ENCODE assay signal across 1 cellular context in the genomic region with DNA sequence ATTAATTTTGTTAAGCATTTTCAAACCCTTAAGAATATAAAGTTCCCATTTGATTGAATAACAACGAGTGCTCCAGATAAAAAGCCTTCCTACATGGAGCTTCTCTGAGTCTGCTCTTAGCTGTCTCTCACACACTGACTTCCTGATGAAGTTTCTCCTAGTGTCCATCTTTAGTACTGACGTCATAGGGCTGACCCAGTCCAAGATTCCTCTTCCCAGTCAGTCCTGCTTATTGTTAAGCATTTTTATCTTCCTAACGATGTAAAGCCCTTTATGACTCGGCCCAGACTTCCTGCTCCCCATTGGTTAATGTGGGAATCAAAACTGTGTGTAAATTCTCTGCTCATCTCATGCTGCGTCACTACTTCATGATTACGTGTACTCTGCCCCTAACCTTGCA.
TF ChIP-seq lines count a peak whose summit lies in the region.

No MANE protein-coding gene starts in this region.

TF ChIP-seq in GM23338, 12 proteins besides CTCF, POLR2A, EP300 and RAD21 (continued from another document):
- TF ChIP-seq, protein P1, sequence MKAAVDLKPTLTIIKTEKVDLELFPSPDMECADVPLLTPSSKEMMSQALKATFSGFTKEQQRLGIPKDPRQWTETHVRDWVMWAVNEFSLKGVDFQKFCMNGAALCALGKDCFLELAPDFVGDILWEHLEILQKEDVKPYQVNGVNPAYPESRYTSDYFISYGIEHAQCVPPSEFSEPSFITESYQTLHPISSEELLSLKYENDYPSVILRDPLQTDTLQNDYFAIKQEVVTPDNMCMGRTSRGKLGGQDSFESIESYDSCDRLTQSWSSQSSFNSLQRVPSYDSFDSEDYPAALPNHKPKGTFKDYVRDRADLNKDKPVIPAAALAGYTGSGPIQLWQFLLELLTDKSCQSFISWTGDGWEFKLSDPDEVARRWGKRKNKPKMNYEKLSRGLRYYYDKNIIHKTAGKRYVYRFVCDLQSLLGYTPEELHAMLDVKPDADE (IDR thresholded peaks at IDR 0.05), result no peak
- TF ChIP-seq, protein P2, sequence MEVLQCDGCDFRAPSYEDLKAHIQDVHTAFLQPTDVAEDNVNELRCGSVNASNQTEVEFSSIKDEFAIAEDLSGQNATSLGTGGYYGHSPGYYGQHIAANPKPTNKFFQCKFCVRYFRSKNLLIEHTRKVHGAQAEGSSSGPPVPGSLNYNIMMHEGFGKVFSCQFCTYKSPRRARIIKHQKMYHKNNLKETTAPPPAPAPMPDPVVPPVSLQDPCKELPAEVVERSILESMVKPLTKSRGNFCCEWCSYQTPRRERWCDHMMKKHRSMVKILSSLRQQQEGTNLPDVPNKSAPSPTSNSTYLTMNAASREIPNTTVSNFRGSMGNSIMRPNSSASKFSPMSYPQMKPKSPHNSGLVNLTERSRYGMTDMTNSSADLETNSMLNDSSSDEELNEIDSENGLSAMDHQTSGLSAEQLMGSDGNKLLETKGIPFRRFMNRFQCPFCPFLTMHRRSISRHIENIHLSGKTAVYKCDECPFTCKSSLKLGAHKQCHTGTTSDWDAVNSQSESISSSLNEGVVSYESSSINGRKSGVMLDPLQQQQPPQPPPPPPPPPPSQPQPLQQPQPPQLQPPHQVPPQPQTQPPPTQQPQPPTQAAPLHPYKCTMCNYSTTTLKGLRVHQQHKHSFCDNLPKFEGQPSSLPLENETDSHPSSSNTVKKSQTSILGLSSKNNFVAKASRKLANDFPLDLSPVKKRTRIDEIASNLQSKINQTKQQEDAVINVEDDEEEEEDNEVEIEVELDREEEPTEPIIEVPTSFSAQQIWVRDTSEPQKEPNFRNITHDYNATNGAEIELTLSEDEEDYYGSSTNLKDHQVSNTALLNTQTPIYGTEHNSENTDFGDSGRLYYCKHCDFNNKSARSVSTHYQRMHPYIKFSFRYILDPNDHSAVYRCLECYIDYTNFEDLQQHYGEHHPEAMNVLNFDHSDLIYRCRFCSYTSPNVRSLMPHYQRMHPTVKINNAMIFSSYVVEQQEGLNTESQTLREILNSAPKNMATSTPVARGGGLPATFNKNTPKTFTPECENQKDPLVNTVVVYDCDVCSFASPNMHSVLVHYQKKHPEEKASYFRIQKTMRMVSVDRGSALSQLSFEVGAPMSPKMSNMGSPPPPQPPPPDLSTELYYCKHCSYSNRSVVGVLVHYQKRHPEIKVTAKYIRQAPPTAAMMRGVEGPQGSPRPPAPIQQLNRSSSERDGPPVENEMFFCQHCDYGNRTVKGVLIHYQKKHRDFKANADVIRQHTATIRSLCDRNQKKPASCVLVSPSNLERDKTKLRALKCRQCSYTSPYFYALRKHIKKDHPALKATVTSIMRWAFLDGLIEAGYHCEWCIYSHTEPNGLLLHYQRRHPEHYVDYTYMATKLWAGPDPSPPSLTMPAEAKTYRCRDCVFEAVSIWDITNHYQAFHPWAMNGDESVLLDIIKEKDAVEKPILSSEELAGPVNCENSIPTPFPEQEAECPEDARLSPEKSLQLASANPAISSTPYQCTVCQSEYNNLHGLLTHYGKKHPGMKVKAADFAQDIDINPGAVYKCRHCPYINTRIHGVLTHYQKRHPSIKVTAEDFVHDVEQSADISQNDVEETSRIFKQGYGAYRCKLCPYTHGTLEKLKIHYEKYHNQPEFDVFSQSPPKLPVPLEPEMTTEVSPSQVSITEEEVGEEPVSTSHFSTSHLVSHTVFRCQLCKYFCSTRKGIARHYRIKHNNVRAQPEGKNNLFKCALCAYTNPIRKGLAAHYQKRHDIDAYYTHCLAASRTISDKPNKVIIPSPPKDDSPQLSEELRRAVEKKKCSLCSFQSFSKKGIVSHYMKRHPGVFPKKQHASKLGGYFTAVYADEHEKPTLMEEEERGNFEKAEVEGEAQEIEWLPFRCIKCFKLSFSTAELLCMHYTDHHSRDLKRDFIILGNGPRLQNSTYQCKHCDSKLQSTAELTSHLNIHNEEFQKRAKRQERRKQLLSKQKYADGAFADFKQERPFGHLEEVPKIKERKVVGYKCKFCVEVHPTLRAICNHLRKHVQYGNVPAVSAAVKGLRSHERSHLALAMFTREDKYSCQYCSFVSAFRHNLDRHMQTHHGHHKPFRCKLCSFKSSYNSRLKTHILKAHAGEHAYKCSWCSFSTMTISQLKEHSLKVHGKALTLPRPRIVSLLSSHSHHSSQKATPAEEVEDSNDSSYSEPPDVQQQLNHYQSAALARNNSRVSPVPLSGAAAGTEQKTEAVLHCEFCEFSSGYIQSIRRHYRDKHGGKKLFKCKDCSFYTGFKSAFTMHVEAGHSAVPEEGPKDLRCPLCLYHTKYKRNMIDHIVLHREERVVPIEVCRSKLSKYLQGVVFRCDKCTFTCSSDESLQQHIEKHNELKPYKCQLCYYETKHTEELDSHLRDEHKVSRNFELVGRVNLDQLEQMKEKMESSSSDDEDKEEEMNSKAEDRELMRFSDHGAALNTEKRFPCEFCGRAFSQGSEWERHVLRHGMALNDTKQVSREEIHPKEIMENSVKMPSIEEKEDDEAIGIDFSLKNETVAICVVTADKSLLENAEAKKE (CRISPR knock-in tag; IDR thresholded peaks at IDR 0.05), result no peak
- TF ChIP-seq, protein P3, sequence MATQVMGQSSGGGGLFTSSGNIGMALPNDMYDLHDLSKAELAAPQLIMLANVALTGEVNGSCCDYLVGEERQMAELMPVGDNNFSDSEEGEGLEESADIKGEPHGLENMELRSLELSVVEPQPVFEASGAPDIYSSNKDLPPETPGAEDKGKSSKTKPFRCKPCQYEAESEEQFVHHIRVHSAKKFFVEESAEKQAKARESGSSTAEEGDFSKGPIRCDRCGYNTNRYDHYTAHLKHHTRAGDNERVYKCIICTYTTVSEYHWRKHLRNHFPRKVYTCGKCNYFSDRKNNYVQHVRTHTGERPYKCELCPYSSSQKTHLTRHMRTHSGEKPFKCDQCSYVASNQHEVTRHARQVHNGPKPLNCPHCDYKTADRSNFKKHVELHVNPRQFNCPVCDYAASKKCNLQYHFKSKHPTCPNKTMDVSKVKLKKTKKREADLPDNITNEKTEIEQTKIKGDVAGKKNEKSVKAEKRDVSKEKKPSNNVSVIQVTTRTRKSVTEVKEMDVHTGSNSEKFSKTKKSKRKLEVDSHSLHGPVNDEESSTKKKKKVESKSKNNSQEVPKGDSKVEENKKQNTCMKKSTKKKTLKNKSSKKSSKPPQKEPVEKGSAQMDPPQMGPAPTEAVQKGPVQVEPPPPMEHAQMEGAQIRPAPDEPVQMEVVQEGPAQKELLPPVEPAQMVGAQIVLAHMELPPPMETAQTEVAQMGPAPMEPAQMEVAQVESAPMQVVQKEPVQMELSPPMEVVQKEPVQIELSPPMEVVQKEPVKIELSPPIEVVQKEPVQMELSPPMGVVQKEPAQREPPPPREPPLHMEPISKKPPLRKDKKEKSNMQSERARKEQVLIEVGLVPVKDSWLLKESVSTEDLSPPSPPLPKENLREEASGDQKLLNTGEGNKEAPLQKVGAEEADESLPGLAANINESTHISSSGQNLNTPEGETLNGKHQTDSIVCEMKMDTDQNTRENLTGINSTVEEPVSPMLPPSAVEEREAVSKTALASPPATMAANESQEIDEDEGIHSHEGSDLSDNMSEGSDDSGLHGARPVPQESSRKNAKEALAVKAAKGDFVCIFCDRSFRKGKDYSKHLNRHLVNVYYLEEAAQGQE (IDR thresholded peaks at IDR 0.05; ENCODE audit: unreplicated experiment), result no peak
- no peak for TF ChIP-seq CREB1 (CRISPR knock-in tag; IDR thresholded peaks at IDR 0.05; ENCODE audit: low read depth)
- TF ChIP-seq STAT1 (IDR thresholded peaks at IDR 0.05; ENCODE audit: unreplicated experiment), result no peak
- TF ChIP-seq ZNF331 (CRISPR knock-in tag; IDR thresholded peaks at IDR 0.05; ENCODE audit: low read depth), result no peak
- no peak for TF ChIP-seq EZH2phosphoT487 (IDR thresholded peaks at IDR 0.05; ENCODE audit: unreplicated experiment)
TF ChIP-seq in GM23338: peak in this region for 0.
